ENCODE assay signal across 8 cellular contexts in the genomic region with DNA sequence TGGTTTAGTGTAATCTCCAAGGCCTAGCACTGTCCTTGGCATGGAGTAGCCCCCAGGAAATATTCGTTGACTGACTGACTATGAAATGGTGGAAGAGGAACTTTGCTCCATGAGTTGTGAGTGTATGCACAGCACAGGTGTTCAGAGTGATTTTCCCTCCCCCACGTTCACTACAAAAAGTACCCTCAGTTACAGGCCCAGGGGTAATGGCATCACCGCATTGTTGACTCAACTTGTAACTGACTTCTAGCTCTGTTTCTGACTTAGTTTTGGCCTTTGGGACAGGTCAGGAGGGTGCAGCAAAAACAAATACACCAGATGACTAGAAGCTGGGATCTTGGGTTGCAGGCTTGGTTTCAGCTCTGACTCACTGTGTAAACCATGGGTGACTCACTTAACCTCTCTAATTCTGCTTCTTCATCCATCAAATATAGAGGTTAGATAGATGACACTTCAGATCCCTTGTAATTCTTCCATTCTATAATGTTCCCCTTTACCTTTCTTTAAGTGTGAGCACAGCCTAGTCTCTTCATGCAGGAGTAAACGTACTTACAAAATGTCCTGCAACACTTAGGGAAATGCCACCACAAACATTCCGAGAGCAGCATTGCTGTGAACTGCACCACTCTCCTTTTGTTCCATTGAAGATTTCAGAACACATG.
DNase-seq lines count a peak whose midpoint lies in the region; ATAC-seq and TF ChIP-seq lines count a peak whose summit lies in the region.

No MANE protein-coding gene starts in this region.

- no peak overlapping the region for H3K27ac ChIP-seq in DOHH2 (ENCODE audit: low read depth, low read length)
- H3K27ac ChIP-seq in foreskin keratinocyte = no peak overlapping the region

- H3K36me3 ChIP-seq in DOHH2 (ENCODE audit: control insufficient read depth, low read length) = no peaks in the 10 kb centered on the region

- H3F3A ChIP-seq in DOHH2 (ENCODE audit: control insufficient read depth, insufficient read depth) = no peaks in the 10 kb centered on the region

- H3K4me3 ChIP-seq in DOHH2 (ENCODE audit: low read length) = no peak overlapping the region

- TF ChIP-seq CTCF in DOHH2 (IDR thresholded peaks at IDR 0.05; ENCODE audit: low read depth, low read length, poor library complexity, severe bottlenecking) (no peak), foreskin keratinocyte (conservative IDR thresholded peaks at IDR 0.05) (no peak)

- no peaks in the 10 kb centered on the region for H4K20me1 ChIP-seq in DOHH2 (ENCODE audit: control insufficient read depth, insufficient read depth, low read depth, low read length)

- H3K4me1 ChIP-seq in DOHH2 (ENCODE audit: control insufficient read depth, low read length) (peaks cover 26% of the 10 kb centered on the region), foreskin keratinocyte (no peaks in the 10 kb centered on the region)

- no peaks in the 10 kb centered on the region for H3K79me2 ChIP-seq in DOHH2 (ENCODE audit: control insufficient read depth, low read length)

- no peaks in the 10 kb centered on the region for H3K9me3 ChIP-seq in DOHH2 (ENCODE audit: control insufficient read depth, insufficient read depth, low read length)

- no peaks in the 10 kb centered on the region for H3K9me2 ChIP-seq in DOHH2 (replicated peaks; ENCODE audit: control insufficient read depth, low read length)

- H3K27me3 ChIP-seq in DOHH2 (ENCODE audit: control insufficient read depth, low read length) (no peaks in the 10 kb centered on the region), foreskin keratinocyte (peaks cover 68% of the 10 kb centered on the region)

- ATAC-seq in GM21447 (IDR thresholded peaks at IDR 0.05; ENCODE audit: unreplicated experiment) (peak; percentile 93), foreskin keratinocyte (peak; percentile 96)

- peak overlapping the region; percentile 28 for H3K4me2 ChIP-seq in DOHH2 (ENCODE audit: low read length)

- DNase-seq in HS-5 (ENCODE audit: low read depth) (peak; percentile 39), foreskin keratinocyte (peak; percentile 66 to 82), hippocampal formation (lab: John Stamatoyannopoulos, UW) (no peak), NCI-H2107 treated with DMSO at 0.1 percent for 48 hours (lab: John Stamatoyannopoulos, UW; ENCODE audit: unreplicated experiment) (no peak)
- peak; percentile 54 to 68 for DNase-seq in activated CD4-positive, alpha-beta T cell treated with anti-CD3 and anti-CD28 coated beads, Interleukin-2, amount 50 U/mL, for 48 hours
- peak; percentile 32 to 33 for DNase-seq in stimulated activated CD8-positive, alpha-beta memory T cell treated with anti-CD3 and anti-CD28 coated beads, Interleukin-2, amount 100 ng/mL, for 48 hours (ENCODE audit: low read depth in 2 of 2)

Comparison
In these comparisons a context has a peak if more than half of its experiments do, and no peak if none do; other contexts are left out.
1. DNase-seq: peak in HS-5 (single experiment), activated CD4-positive, alpha-beta T cell treated with anti-CD3 and anti-CD28 coated beads, Interleukin-2, amount 50 U/mL, for 48 hours (2 of 2), foreskin keratinocyte (2 of 2) and stimulated activated CD8-positive, alpha-beta memory T cell treated with anti-CD3 and anti-CD28 coated beads, Interleukin-2, amount 100 ng/mL, for 48 hours (2 of 2); none in hippocampal formation (0 of 2) and NCI-H2107 treated with DMSO at 0.1 percent for 48 hours (single experiment).